ENCODE assay signal across 1 cellular context in the genomic region with DNA sequence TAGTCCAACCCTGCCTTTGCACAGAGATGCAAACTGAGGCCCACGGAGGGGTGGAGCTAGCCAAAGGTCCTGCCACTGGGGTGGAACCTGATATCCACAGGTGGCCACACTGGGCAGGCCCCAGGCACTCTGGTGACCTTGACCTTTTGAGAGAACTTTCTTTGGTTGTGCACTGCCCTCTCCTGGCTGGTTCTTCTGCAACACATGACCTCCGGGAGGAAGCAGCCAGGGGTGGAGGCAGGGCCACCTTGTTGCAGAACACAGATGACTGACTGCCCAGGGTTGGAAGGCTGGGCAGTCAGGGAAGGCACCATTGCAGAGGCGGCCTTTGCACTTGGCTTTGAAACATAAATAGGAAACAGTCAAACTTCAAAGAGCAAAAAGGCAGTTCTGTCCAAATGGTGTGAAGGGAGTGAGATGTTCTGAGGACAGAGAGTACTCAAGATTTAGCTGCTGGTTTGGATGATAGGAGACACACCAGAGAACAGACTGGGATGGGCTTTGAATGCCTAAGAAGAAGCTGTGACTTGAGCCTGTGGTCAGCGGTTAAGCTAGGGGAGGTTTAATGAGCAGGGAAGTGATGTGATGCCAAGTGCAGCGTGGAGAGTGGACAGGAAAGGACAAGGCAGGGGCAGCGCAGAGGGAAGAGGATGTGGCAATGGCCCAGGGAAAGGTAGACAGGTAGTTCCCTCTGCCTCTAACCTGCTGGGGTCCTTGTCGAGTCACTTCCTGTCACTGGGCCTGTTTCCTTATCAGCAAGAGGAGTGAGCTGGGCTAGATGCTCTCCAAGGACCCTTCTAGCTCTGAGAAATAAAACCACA.
TF ChIP-seq lines count a peak whose summit lies in the region.

No MANE protein-coding gene starts in this region.

TF ChIP-seq in H1, 55 proteins besides CTCF, POLR2A, EP300 and RAD21:
- TF ChIP-seq, protein P1, sequence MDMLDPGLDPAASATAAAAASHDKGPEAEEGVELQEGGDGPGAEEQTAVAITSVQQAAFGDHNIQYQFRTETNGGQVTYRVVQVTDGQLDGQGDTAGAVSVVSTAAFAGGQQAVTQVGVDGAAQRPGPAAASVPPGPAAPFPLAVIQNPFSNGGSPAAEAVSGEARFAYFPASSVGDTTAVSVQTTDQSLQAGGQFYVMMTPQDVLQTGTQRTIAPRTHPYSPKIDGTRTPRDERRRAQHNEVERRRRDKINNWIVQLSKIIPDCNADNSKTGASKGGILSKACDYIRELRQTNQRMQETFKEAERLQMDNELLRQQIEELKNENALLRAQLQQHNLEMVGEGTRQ (IDR thresholded peaks at IDR 0.05; ENCODE audit: low read length), result peak; percentile 64
- TF ChIP-seq RXRA (IDR thresholded peaks at IDR 0.05; ENCODE audit: insufficient read depth, low read depth, low read length) (peak; percentile 40; the same call in 1 of the 2 replicates), HDAC6 (IDR thresholded peaks at IDR 0.05; ENCODE audit: low read depth, low read length) (no peak), FOSL1 (IDR thresholded peaks at IDR 0.05; ENCODE audit: insufficient read depth, low read depth, low read length) (no peak), SP4 (IDR thresholded peaks at IDR 0.05; ENCODE audit: low read length) (0 out of 2 replicates have a peak, but pooled peaks have one; percentile 41), KDM5A (IDR thresholded peaks at IDR 0.05; ENCODE audit: low read length) (no peak), TCF12 (IDR thresholded peaks at IDR 0.05; ENCODE audit: low read depth, low read length) (no peak), GABPA (IDR thresholded peaks at IDR 0.05; ENCODE audit: borderline replicate concordance, insufficient read depth, low read length) (no peak), CHD2 (IDR thresholded peaks at IDR 0.05; ENCODE audit: low read length) (peak; percentile 40; the same call in 1 of the 2 replicates), RFX5 (IDR thresholded peaks at IDR 0.05; ENCODE audit: borderline replicate concordance, low read depth, low read length) (no peak), KDM1A (IDR thresholded peaks at IDR 0.05; ENCODE audit: borderline replicate concordance, low read length) (no peak), TEAD4 (IDR thresholded peaks at IDR 0.05; ENCODE audit: low read depth, low read length) (no peak), EZH2 (IDR thresholded peaks at IDR 0.05; ENCODE audit: low read depth, low read length, severe bottlenecking) (no peak), CEBPB (IDR thresholded peaks at IDR 0.05; ENCODE audit: low read depth, low read length) (peak; percentile 17; the same call in 1 of the 2 replicates), BRCA1 (IDR thresholded peaks at IDR 0.05; ENCODE audit: low read depth, low read length) (no peak), SIN3A (conservative IDR thresholded peaks at IDR 0.05 in 1 of 2, IDR thresholded peaks at IDR 0.05 in 1 of 2; ENCODE audit: low read depth in 1 of 2, low read length in 2 of 2) (0 out of 4 replicates have a peak, but pooled peaks of 1 of the 2 experiments have one; percentile 48), BACH1 (IDR thresholded peaks at IDR 0.05; ENCODE audit: low read length) (no peak), NRF1 (IDR thresholded peaks at IDR 0.05; ENCODE audit: low read depth, low read length) (no peak)
- TF ChIP-seq, protein P2, sequence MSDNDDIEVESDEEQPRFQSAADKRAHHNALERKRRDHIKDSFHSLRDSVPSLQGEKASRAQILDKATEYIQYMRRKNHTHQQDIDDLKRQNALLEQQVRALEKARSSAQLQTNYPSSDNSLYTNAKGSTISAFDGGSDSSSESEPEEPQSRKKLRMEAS (IDR thresholded peaks at IDR 0.05), result peak; percentile 39; the same call in 1 of the 2 replicates
- TF ChIP-seq, protein P3, sequence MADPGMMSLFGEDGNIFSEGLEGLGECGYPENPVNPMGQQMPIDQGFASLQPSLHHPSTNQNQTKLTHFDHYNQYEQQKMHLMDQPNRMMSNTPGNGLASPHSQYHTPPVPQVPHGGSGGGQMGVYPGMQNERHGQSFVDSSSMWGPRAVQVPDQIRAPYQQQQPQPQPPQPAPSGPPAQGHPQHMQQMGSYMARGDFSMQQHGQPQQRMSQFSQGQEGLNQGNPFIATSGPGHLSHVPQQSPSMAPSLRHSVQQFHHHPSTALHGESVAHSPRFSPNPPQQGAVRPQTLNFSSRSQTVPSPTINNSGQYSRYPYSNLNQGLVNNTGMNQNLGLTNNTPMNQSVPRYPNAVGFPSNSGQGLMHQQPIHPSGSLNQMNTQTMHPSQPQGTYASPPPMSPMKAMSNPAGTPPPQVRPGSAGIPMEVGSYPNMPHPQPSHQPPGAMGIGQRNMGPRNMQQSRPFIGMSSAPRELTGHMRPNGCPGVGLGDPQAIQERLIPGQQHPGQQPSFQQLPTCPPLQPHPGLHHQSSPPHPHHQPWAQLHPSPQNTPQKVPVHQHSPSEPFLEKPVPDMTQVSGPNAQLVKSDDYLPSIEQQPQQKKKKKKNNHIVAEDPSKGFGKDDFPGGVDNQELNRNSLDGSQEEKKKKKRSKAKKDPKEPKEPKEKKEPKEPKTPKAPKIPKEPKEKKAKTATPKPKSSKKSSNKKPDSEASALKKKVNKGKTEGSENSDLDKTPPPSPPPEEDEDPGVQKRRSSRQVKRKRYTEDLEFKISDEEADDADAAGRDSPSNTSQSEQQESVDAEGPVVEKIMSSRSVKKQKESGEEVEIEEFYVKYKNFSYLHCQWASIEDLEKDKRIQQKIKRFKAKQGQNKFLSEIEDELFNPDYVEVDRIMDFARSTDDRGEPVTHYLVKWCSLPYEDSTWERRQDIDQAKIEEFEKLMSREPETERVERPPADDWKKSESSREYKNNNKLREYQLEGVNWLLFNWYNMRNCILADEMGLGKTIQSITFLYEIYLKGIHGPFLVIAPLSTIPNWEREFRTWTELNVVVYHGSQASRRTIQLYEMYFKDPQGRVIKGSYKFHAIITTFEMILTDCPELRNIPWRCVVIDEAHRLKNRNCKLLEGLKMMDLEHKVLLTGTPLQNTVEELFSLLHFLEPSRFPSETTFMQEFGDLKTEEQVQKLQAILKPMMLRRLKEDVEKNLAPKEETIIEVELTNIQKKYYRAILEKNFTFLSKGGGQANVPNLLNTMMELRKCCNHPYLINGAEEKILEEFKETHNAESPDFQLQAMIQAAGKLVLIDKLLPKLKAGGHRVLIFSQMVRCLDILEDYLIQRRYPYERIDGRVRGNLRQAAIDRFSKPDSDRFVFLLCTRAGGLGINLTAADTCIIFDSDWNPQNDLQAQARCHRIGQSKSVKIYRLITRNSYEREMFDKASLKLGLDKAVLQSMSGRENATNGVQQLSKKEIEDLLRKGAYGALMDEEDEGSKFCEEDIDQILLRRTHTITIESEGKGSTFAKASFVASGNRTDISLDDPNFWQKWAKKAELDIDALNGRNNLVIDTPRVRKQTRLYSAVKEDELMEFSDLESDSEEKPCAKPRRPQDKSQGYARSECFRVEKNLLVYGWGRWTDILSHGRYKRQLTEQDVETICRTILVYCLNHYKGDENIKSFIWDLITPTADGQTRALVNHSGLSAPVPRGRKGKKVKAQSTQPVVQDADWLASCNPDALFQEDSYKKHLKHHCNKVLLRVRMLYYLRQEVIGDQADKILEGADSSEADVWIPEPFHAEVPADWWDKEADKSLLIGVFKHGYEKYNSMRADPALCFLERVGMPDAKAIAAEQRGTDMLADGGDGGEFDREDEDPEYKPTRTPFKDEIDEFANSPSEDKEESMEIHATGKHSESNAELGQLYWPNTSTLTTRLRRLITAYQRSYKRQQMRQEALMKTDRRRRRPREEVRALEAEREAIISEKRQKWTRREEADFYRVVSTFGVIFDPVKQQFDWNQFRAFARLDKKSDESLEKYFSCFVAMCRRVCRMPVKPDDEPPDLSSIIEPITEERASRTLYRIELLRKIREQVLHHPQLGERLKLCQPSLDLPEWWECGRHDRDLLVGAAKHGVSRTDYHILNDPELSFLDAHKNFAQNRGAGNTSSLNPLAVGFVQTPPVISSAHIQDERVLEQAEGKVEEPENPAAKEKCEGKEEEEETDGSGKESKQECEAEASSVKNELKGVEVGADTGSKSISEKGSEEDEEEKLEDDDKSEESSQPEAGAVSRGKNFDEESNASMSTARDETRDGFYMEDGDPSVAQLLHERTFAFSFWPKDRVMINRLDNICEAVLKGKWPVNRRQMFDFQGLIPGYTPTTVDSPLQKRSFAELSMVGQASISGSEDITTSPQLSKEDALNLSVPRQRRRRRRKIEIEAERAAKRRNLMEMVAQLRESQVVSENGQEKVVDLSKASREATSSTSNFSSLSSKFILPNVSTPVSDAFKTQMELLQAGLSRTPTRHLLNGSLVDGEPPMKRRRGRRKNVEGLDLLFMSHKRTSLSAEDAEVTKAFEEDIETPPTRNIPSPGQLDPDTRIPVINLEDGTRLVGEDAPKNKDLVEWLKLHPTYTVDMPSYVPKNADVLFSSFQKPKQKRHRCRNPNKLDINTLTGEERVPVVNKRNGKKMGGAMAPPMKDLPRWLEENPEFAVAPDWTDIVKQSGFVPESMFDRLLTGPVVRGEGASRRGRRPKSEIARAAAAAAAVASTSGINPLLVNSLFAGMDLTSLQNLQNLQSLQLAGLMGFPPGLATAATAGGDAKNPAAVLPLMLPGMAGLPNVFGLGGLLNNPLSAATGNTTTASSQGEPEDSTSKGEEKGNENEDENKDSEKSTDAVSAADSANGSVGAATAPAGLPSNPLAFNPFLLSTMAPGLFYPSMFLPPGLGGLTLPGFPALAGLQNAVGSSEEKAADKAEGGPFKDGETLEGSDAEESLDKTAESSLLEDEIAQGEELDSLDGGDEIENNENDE (IDR thresholded peaks at IDR 0.05; ENCODE audit: insufficient replicate concordance, low read length), result no peak
